ENCODE assay signal across 8 cellular contexts in the genomic region with DNA sequence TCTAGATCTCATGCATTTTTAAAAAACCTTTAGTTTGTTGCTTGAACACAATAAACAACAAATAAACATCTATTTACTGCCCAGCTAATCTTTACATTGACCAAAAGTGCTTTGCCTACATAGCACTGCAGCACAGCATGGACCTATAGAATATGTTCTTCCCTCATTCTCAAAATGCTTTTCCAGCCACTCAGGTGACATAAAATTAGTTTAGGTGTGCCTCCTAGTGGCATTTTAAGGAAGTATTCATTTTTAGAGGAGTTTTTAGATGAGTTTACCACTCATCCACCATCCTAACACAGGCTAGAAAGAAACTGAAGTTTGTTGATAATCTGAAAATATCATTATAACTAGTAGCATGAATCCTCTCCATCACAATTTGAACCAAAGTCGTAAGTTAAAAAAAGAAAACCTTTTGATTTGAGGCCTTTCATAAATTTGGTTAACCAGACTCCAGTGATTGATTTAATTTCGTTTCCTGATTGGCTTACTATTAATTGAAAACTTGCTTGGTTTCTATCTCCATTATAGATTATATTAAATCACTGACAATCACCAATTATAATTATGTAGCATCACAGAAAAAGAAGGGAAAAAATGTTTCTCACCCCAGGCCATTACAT. TPM values are rescaled to one million over a fixed set of nuclear protein-coding genes. Genes with fewer than 3 reads are reported as not detected.
DNase-seq lines count a peak whose midpoint lies in the region; ATAC-seq, FAIRE-seq and TF ChIP-seq lines count a peak whose summit lies in the region.

No MANE protein-coding gene starts in this region.

- no peaks in the 10 kb centered on the region for H3K9me3 ChIP-seq in prostate gland

- no peak for TF ChIP-seq POLR2A in prostate gland (IDR thresholded peaks at IDR 0.05)

- CTCF ChIA-PET in GM10248 (lab: Yijun Ruan, JAX), result interaction anchor here (0.6 to 3.2 kb wide), 7 partner anchors 13 to 349 kb away, joined by 3 to 12 read pairs (median 3); partner anchors contain the start of gene PLGRKT

- WGBS in prostate gland, result 94% methylated on average over 2 of the region's 2 CpGs

- no peak overlapping the region for H3K4me3 ChIP-seq in prostate gland

- ATAC-seq in HG03139 (IDR thresholded peaks at IDR 0.05; ENCODE audit: unreplicated experiment) (no peak), HG03196 (IDR thresholded peaks at IDR 0.05; ENCODE audit: unreplicated experiment) (no peak)

- H3K27me3 ChIP-seq in prostate gland (replicated peaks; ENCODE audit: insufficient read depth), result no peaks in the 10 kb centered on the region

- H3K4me1 ChIP-seq in prostate gland (replicated peaks), result no peaks in the 10 kb centered on the region

- intact Hi-C loops in prostate gland (cut with DNase I), result no loop called here

- TF ChIP-seq CTCF in GM10248 (IDR thresholded peaks at IDR 0.05; ENCODE audit: control extremely low read depth, extremely low read depth, low read depth, missing control alignments) (peak; percentile 29), prostate gland (IDR thresholded peaks at IDR 0.05) (peak in 3 of 4 experiments; percentile 29 to 40 (median 36))

- POLR2A ChIA-PET in GM10248 (lab: Yijun Ruan, JAX), result no interaction called here

- H3K36me3 ChIP-seq in prostate gland, result no peaks in the 10 kb centered on the region

- DNase-seq in GM10248 (ENCODE audit: extremely low spot score), result peak; percentile 32
- peak; percentile 32 for DNase-seq in NCI-H345 treated with DMSO at 0.1 percent for 48 hours (lab: John Stamatoyannopoulos, UW; ENCODE audit: unreplicated experiment)
- peak; percentile 16 for DNase-seq in cerebellar cortex (ENCODE audit: low spot score)
- DNase-seq in prostate gland (ENCODE audit: low spot score), result no peak
- DNase-seq in cerebellum (ENCODE audit: low spot score), result no peak

- FAIRE-seq in A204.1 (lab: Jason Lieb, UNC), result peak; percentile 57

- no peak overlapping the region for H3K27ac ChIP-seq in prostate gland

RNA-seq across cellular contexts. Expression of gene PLGRKT, which starts 12.6 kb away (rescaled TPM):
- total RNA-seq in prostate gland (10 to 100 TPM; 10.4 to 49.6 TPM), cerebellum (12.3 TPM)

RNA-seq across cellular contexts. Expression of gene CD274, which starts 25.2 kb away (rescaled TPM):
- total RNA-seq in prostate gland, result 1 to 10 TPM in 1 of 2 donors, under 1 TPM in 1; 0.82 to 1.9 TPM
- total RNA-seq in cerebellum, result 0.54 TPM

Comparison
In these comparisons a context has a peak if more than half of its experiments do, and no peak if none do; other contexts are left out.
1. DNase-seq: peak in GM10248 (single experiment), NCI-H345 treated with DMSO at 0.1 percent for 48 hours (single experiment) and cerebellar cortex (single experiment); none in prostate gland (single experiment) and cerebellum (single experiment).